ENCODE assay signal across 1 cellular context in the genomic region with DNA sequence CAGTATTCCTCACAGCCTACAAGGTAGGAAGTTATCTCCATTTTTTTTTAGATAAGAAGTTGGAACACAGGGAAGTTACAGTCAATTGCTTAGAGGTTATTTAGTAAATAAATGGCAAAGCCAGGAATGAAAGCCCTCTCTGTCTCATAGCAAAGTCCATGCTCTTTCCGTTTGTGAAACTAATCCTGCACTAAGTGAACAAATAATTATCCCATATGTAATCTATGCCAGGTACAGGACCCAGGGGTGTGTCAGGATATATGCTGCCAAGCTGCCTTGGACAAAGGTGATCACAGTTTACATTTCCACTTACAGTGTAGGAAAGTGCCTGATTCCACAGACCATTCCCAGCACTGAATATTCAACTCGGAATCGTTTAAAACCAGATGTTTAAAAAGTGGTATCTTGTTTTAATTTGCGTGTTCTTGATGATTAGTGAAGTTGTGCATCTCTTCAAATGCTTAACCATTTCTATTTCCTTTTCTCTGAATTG.
TF ChIP-seq lines count a peak whose summit lies in the region.

No MANE protein-coding gene starts in this region.

TF ChIP-seq in HepG2, 621 proteins besides CTCF, POLR2A, EP300 and RAD21 (continued from another document and continues in another):
- TF ChIP-seq, protein P1, sequence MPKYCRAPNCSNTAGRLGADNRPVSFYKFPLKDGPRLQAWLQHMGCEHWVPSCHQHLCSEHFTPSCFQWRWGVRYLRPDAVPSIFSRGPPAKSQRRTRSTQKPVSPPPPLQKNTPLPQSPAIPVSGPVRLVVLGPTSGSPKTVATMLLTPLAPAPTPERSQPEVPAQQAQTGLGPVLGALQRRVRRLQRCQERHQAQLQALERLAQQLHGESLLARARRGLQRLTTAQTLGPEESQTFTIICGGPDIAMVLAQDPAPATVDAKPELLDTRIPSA (CRISPR knock-in tag; IDR thresholded peaks at IDR 0.05; ENCODE audit: borderline replicate concordance) = no peak
- no peak for TF ChIP-seq PHF20 (CRISPR knock-in tag; IDR thresholded peaks at IDR 0.05)
- no peak; the same call in 1 of the 2 replicates for TF ChIP-seq KMT2A (CRISPR knock-in tag; IDR thresholded peaks at IDR 0.05)
- TF ChIP-seq SP4 (CRISPR knock-in tag; IDR thresholded peaks at IDR 0.05) = no peak
- TF ChIP-seq, protein P2, sequence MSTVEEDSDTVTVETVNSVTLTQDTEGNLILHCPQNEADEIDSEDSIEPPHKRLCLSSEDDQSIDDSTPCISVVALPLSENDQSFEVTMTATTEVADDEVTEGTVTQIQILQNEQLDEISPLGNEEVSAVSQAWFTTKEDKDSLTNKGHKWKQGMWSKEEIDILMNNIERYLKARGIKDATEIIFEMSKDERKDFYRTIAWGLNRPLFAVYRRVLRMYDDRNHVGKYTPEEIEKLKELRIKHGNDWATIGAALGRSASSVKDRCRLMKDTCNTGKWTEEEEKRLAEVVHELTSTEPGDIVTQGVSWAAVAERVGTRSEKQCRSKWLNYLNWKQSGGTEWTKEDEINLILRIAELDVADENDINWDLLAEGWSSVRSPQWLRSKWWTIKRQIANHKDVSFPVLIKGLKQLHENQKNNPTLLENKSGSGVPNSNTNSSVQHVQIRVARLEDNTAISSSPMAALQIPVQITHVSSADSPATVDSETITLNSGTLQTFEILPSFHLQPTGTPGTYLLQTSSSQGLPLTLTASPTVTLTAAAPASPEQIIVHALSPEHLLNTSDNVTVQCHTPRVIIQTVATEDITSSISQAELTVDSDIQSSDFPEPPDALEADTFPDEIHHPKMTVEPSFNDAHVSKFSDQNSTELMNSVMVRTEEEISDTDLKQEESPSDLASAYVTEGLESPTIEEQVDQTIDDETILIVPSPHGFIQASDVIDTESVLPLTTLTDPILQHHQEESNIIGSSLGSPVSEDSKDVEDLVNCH (CRISPR knock-in tag; IDR thresholded peaks at IDR 0.05) = no peak
- peak; percentile 86 for TF ChIP-seq HDAC2 (CRISPR knock-in tag; IDR thresholded peaks at IDR 0.05)
- TF ChIP-seq ZNF484 (CRISPR knock-in tag; IDR thresholded peaks at IDR 0.05; ENCODE audit: borderline replicate concordance, low read depth) = no peak
- TF ChIP-seq RAD51 (IDR thresholded peaks at IDR 0.05; ENCODE audit: borderline replicate concordance) = no peak
- peak; percentile 95 for TF ChIP-seq GATAD2A (CRISPR knock-in tag; IDR thresholded peaks at IDR 0.05)
- TF ChIP-seq ZNF737 (CRISPR knock-in tag; IDR thresholded peaks at IDR 0.05; ENCODE audit: borderline replicate concordance) = no peak
- no peak for TF ChIP-seq GTF3A (CRISPR knock-in tag; conservative IDR thresholded peaks at IDR 0.05)
- TF ChIP-seq ZNF253 (CRISPR knock-in tag; IDR thresholded peaks at IDR 0.05; ENCODE audit: borderline replicate concordance) = no peak
- peak in 1 of 2 experiments; percentile 74; a peak in 1 of 4 replicates for TF ChIP-seq KLF16 (CRISPR knock-in tag; IDR thresholded peaks at IDR 0.05)
- no peak for TF ChIP-seq ZNF430 (CRISPR knock-in tag; IDR thresholded peaks at IDR 0.05)
- TF ChIP-seq PAF1 (CRISPR knock-in tag; IDR thresholded peaks at IDR 0.05) = no peak
- no peak for TF ChIP-seq TMF1 (CRISPR knock-in tag; IDR thresholded peaks at IDR 0.05; ENCODE audit: low read depth)
- peak; percentile 65 for TF ChIP-seq HOXA3 (CRISPR knock-in tag; IDR thresholded peaks at IDR 0.05)
- no peak for TF ChIP-seq KDM4B (CRISPR knock-in tag; IDR thresholded peaks at IDR 0.05)
- no peak for TF ChIP-seq ZSCAN30 (CRISPR knock-in tag; IDR thresholded peaks at IDR 0.05)
- no peak for TF ChIP-seq FOSL1 (CRISPR knock-in tag; IDR thresholded peaks at IDR 0.05; ENCODE audit: borderline replicate concordance)
- no peak for TF ChIP-seq ZSCAN31 (CRISPR knock-in tag; IDR thresholded peaks at IDR 0.05; ENCODE audit: low read depth)
- no peak for TF ChIP-seq SIN3A (IDR thresholded peaks at IDR 0.05; ENCODE audit: borderline replicate concordance, low read depth, low read length)
- no peak for TF ChIP-seq ZIK1 (CRISPR knock-in tag; IDR thresholded peaks at IDR 0.05; ENCODE audit: borderline replicate concordance, low read depth)
- TF ChIP-seq, protein P3, sequence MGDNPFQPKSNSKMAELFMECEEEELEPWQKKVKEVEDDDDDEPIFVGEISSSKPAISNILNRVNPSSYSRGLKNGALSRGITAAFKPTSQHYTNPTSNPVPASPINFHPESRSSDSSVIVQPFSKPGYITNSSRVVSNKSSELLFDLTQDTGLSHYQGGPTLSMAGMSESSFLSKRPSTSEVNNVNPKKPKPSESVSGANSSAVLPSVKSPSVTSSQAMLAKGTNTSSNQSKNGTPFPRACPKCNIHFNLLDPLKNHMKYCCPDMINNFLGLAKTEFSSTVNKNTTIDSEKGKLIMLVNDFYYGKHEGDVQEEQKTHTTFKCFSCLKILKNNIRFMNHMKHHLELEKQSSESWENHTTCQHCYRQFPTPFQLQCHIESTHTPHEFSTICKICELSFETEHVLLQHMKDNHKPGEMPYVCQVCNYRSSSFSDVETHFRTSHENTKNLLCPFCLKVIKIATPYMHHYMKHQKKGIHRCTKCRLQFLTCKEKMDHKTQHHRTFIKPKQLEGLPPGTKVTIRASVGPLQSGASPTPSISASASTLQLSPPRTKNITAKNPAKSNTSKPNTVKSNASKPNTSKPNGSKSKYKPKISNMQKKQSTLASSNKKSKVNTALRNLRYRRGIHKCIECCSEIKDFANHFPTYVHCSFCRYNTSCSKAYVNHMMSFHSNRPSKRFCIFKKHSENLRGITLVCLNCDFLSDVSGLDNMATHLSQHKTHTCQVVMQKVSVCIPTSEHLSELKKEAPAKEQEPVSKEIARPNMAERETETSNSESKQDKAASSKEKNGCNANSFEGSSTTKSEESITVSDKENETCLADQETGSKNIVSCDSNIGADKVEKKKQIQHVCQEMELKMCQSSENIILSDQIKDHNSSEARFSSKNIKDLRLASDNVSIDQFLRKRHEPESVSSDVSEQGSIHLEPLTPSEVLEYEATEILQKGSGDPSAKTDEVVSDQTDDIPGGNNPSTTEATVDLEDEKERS (CRISPR knock-in tag; IDR thresholded peaks at IDR 0.05) = peak; percentile 73; the same call in 1 of the 2 replicates
- TF ChIP-seq SKI (IDR thresholded peaks at IDR 0.05; ENCODE audit: partially characterized antibody) = peak; percentile 41
- no peak for TF ChIP-seq ZBTB42 (CRISPR knock-in tag; IDR thresholded peaks at IDR 0.05)
- TF ChIP-seq, protein P4, sequence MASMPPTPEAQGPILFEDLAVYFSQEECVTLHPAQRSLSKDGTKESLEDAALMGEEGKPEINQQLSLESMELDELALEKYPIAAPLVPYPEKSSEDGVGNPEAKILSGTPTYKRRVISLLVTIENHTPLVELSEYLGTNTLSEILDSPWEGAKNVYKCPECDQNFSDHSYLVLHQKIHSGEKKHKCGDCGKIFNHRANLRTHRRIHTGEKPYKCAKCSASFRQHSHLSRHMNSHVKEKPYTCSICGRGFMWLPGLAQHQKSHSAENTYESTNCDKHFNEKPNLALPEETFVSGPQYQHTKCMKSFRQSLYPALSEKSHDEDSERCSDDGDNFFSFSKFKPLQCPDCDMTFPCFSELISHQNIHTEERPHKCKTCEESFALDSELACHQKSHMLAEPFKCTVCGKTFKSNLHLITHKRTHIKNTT (CRISPR knock-in tag; IDR thresholded peaks at IDR 0.05) = no peak
- TF ChIP-seq, protein P5, sequence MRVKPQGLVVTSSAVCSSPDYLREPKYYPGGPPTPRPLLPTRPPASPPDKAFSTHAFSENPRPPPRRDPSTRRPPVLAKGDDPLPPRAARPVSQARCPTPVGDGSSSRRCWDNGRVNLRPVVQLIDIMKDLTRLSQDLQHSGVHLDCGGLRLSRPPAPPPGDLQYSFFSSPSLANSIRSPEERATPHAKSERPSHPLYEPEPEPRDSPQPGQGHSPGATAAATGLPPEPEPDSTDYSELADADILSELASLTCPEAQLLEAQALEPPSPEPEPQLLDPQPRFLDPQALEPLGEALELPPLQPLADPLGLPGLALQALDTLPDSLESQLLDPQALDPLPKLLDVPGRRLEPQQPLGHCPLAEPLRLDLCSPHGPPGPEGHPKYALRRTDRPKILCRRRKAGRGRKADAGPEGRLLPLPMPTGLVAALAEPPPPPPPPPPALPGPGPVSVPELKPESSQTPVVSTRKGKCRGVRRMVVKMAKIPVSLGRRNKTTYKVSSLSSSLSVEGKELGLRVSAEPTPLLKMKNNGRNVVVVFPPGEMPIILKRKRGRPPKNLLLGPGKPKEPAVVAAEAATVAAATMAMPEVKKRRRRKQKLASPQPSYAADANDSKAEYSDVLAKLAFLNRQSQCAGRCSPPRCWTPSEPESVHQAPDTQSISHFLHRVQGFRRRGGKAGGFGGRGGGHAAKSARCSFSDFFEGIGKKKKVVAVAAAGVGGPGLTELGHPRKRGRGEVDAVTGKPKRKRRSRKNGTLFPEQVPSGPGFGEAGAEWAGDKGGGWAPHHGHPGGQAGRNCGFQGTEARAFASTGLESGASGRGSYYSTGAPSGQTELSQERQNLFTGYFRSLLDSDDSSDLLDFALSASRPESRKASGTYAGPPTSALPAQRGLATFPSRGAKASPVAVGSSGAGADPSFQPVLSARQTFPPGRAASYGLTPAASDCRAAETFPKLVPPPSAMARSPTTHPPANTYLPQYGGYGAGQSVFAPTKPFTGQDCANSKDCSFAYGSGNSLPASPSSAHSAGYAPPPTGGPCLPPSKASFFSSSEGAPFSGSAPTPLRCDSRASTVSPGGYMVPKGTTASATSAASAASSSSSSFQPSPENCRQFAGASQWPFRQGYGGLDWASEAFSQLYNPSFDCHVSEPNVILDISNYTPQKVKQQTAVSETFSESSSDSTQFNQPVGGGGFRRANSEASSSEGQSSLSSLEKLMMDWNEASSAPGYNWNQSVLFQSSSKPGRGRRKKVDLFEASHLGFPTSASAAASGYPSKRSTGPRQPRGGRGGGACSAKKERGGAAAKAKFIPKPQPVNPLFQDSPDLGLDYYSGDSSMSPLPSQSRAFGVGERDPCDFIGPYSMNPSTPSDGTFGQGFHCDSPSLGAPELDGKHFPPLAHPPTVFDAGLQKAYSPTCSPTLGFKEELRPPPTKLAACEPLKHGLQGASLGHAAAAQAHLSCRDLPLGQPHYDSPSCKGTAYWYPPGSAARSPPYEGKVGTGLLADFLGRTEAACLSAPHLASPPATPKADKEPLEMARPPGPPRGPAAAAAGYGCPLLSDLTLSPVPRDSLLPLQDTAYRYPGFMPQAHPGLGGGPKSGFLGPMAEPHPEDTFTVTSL (CRISPR knock-in tag; IDR thresholded peaks at IDR 0.05; ENCODE audit: borderline replicate concordance) = peak; percentile 94; the same call in 1 of the 2 replicates
- TF ChIP-seq KLF13 (CRISPR knock-in tag; IDR thresholded peaks at IDR 0.05) = no peak
- TF ChIP-seq, protein P6, sequence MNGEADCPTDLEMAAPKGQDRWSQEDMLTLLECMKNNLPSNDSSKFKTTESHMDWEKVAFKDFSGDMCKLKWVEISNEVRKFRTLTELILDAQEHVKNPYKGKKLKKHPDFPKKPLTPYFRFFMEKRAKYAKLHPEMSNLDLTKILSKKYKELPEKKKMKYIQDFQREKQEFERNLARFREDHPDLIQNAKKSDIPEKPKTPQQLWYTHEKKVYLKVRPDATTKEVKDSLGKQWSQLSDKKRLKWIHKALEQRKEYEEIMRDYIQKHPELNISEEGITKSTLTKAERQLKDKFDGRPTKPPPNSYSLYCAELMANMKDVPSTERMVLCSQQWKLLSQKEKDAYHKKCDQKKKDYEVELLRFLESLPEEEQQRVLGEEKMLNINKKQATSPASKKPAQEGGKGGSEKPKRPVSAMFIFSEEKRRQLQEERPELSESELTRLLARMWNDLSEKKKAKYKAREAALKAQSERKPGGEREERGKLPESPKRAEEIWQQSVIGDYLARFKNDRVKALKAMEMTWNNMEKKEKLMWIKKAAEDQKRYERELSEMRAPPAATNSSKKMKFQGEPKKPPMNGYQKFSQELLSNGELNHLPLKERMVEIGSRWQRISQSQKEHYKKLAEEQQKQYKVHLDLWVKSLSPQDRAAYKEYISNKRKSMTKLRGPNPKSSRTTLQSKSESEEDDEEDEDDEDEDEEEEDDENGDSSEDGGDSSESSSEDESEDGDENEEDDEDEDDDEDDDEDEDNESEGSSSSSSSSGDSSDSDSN (CRISPR knock-in tag; IDR thresholded peaks at IDR 0.05) = no peak
- TF ChIP-seq, protein P7, sequence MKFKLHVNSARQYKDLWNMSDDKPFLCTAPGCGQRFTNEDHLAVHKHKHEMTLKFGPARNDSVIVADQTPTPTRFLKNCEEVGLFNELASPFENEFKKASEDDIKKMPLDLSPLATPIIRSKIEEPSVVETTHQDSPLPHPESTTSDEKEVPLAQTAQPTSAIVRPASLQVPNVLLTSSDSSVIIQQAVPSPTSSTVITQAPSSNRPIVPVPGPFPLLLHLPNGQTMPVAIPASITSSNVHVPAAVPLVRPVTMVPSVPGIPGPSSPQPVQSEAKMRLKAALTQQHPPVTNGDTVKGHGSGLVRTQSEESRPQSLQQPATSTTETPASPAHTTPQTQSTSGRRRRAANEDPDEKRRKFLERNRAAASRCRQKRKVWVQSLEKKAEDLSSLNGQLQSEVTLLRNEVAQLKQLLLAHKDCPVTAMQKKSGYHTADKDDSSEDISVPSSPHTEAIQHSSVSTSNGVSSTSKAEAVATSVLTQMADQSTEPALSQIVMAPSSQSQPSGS (CRISPR knock-in tag; IDR thresholded peaks at IDR 0.05) = no peak
- TF ChIP-seq MAFK (conservative IDR thresholded peaks at IDR 0.05 in 1 of 2, IDR thresholded peaks at IDR 0.05 in 1 of 2; ENCODE audit: low read length in 2 of 2) = no peak
- TF ChIP-seq, protein P8, sequence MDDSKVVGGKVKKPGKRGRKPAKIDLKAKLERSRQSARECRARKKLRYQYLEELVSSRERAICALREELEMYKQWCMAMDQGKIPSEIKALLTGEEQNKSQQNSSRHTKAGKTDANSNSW (CRISPR knock-in tag; IDR thresholded peaks at IDR 0.05; ENCODE audit: borderline replicate concordance) = no peak
- TF ChIP-seq, protein P9, sequence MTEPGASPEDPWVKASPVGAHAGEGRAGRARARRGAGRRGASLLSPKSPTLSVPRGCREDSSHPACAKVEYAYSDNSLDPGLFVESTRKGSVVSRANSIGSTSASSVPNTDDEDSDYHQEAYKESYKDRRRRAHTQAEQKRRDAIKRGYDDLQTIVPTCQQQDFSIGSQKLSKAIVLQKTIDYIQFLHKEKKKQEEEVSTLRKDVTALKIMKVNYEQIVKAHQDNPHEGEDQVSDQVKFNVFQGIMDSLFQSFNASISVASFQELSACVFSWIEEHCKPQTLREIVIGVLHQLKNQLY (CRISPR knock-in tag; IDR thresholded peaks at IDR 0.05) = peak; percentile 94
- no peak for TF ChIP-seq ZNF496 (CRISPR knock-in tag; IDR thresholded peaks at IDR 0.05; ENCODE audit: insufficient replicate concordance)
- TF ChIP-seq ISL2 (CRISPR knock-in tag; IDR thresholded peaks at IDR 0.05) = peak; percentile 91
- TF ChIP-seq ZNF296 (CRISPR knock-in tag; conservative IDR thresholded peaks at IDR 0.05) = no peak
- TF ChIP-seq NFE2L2 (IDR thresholded peaks at IDR 0.05; ENCODE audit: low read length) = no peak
- TF ChIP-seq JUNB (CRISPR knock-in tag; IDR thresholded peaks at IDR 0.05; ENCODE audit: borderline replicate concordance) = no peak
- TF ChIP-seq KMT2B (CRISPR knock-in tag; IDR thresholded peaks at IDR 0.05) = peak; percentile 74
- TF ChIP-seq, protein P10, sequence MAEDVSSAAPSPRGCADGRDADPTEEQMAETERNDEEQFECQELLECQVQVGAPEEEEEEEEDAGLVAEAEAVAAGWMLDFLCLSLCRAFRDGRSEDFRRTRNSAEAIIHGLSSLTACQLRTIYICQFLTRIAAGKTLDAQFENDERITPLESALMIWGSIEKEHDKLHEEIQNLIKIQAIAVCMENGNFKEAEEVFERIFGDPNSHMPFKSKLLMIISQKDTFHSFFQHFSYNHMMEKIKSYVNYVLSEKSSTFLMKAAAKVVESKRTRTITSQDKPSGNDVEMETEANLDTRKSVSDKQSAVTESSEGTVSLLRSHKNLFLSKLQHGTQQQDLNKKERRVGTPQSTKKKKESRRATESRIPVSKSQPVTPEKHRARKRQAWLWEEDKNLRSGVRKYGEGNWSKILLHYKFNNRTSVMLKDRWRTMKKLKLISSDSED (CRISPR knock-in tag; IDR thresholded peaks at IDR 0.05) = no peak
- no peak for TF ChIP-seq HOXA9 (CRISPR knock-in tag; IDR thresholded peaks at IDR 0.05; ENCODE audit: borderline replicate concordance)
